In the genomic region with DNA sequence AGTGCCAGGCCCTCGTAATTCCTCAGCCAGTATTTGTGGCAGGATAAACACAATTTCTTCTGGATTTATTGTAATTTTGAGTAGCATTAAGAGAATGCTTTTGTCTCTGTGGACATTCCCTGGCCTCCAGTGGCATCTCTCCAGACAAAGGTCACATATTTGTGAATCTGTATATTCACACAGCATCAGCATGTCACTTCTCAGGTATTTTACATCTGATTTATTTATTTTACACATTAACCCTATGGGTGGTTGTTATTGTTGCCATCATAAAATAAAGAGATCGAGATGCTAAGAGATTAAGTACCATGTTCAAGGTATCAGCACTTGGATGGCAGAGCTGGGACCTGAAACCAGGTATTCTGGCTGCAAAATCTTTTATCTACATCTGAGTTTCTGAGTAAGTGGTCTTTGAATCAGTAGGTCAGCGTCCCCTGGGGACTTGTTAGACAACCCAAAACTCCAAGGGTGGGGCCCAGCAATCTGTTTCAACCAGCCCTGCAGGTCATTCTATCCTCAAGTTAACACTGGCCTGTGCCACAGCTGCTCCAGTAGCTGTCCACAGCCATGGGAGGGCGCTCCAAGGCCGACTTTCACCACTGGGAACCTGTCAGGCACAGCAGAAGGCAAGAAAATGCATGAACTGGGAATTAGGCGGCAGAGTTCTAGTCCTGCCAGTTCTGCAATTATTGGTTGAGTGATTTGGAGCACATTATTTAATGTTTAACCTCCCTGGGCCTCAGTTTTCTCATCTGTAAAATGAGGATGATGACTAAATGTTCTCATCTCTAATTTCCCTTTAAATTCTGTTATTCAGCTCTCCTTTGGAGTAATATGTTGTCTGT, we compare ENCODE assay signal across 9 cellular contexts. TPM values are rescaled to one million over a fixed set of nuclear protein-coding genes. Genes with fewer than 3 reads are reported as not detected.
DNase-seq lines count a peak whose midpoint lies in the region; ATAC-seq and TF ChIP-seq lines count a peak whose summit lies in the region.
"Had no signal": no experiment of that assay in that cellular context is flagged by ENCODE, and none has a peak within 500 bp of the region (broad histone marks: within the 10 kb centered on the region; RNA-seq: fewer than 3 reads in every experiment).

No MANE protein-coding gene starts in this region.

- ATAC-seq in left lobe of liver (peak; percentile 82), GM18519 (IDR thresholded peaks at IDR 0.05; ENCODE audit: low FRiP score, unreplicated experiment) (no peak)

- H3K4me3 ChIP-seq in WI38 (ENCODE audit: low read depth, low read length), result no peak overlapping the region
- H3K4me3 ChIP-seq: skin epidermis had no signal

- TF ChIP-seq CTCF in WI38 (IDR thresholded peaks at IDR 0.05; ENCODE audit: low read depth, low read length), result peak; percentile 97

- DNase-seq in NK-92 treated with Interleukin-12 subunit alpha and Interleukin-12 subunit beta, amount 100 ng/mL, for 24 hours (lab: John Stamatoyannopoulos, UW), result peak; percentile 60
- DNase-seq in NK-92 (lab: John Stamatoyannopoulos, UW; ENCODE audit: unreplicated experiment) (no peak), NCI-H2107 (lab: John Stamatoyannopoulos, UW) (peak; percentile 67), left lobe of liver (ENCODE audit: low spot score) (peak; percentile 83)
- peak; percentile 56 for DNase-seq in central memory CD4-positive, alpha-beta T cell
- peak; percentile 41 to 54 (median 47) for DNase-seq in stimulated activated CD4-positive, alpha-beta T cell treated with anti-CD3 and anti-CD28 coated beads, TNF-alpha, amount 100 ng/mL, for 4 hours (ENCODE audit: low read depth in 3 of 3)

RNA-seq across cellular contexts. Expression of a gene that starts 17.6 kb away (rescaled TPM):
- total RNA-seq in left lobe of liver, result 21.3 TPM
